ENCODE assay signal across 7 cellular contexts in the genomic region with DNA sequence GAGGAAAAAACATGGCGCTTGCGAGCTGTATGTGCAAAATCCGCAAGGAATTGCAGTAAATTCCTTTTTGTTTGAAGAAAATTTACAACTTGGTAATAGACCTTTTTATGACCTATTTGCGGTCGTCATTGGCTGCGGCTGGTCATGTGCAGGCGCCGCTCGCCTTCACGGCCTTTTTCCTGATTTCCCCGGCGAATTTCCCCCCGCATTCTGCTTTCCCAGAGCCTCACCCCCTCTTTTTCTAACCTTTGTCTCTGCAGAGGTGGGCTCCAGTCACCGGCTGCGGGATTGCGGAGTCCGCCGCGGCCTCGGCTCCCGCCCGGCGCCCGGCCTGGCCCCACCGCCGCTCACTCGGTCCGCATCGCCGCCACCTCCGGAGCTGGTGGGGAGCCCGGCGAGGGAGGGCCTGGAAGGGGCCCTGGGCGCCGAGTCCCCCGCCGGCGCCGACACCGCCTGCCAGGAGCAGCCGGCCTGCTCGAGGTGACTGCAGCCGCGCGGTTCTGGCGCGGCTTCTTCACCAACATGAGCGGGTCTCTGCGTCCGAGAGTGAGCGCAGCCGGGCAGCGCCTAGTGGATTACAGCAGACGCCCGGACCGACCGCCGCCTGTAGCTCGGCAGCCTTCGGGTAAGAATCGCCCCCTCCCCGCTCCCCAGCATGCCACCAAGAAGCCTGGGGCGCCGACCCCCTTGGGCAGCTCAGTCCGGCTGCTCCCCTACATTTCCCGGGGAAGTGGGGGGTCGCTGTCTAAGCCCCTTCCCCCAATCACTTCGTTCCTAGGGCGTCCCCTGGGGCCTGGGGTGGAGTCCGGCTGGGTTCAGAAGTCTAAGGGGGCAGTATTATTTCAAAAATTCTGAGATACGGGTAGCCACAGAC. TPM values are rescaled to one million over a fixed set of nuclear protein-coding genes. Genes with fewer than 3 reads are reported as not detected.
DNase-seq lines count a peak whose midpoint lies in the region; ATAC-seq and FAIRE-seq lines count a peak whose summit lies in the region.
"Had no signal": no experiment of that assay in that cellular context is flagged by ENCODE, and none has a peak within 500 bp of the region (broad histone marks: within the 10 kb centered on the region; RNA-seq: fewer than 3 reads in every experiment).

No MANE protein-coding gene starts in this region.

- ATAC-seq in GM21717 (IDR thresholded peaks at IDR 0.05; ENCODE audit: unreplicated experiment): no peak

- peak; percentile 56 for FAIRE-seq in TTC549 (lab: Jason Lieb, UNC)
- FAIRE-seq: endometrium had no signal

- peak; percentile 57 for DNase-seq in EL
- DNase-seq in myocyte (ENCODE audit: low read depth): peak; percentile 27
- no peak for DNase-seq in SKM-1 treated with dmso at 0.1 percent for 144 hours (lab: John Stamatoyannopoulos, UW; ENCODE audit: unreplicated experiment)
- no peak for DNase-seq in NCI-H1436 treated with DMSO at 0.1 percent for 48 hours (lab: John Stamatoyannopoulos, UW)

RNA-seq across cellular contexts. Expression of a gene that starts 7.1 kb away (rescaled TPM):
- 0.88 and 2.2 TPM in 2 replicates for total RNA-seq in myocyte
- polyA plus RNA-seq in myocyte (2012): 2.3 TPM

RNA-seq across cellular contexts. Expression of a gene that starts 14.1 kb away (rescaled TPM):
- total RNA-seq in myocyte: 0.16 and 0.29 TPM in 2 replicates
- 0.21 TPM for polyA plus RNA-seq in myocyte (2012)

RNA-seq across cellular contexts. Expression of a gene that starts 14.7 kb away (rescaled TPM):
- not detected in 2 replicates for total RNA-seq in myocyte
- 0.16 TPM for polyA plus RNA-seq in myocyte (2012)

RNA-seq across cellular contexts. Expression of a gene that starts 20.0 kb away (rescaled TPM):
- not detected in 2 replicates for total RNA-seq in myocyte
- polyA plus RNA-seq in myocyte (2012): not detected

RNA-seq across cellular contexts. Expression of a gene that starts 20.5 kb away (rescaled TPM):
- not detected in 2 replicates for total RNA-seq in myocyte
- polyA plus RNA-seq in myocyte (2012): 0.11 TPM

Comparison
In these comparisons a context has a peak if more than half of its experiments do, and no peak if none do; other contexts are left out.
1. DNase-seq: peak in EL (single experiment) and myocyte (single experiment); none in SKM-1 treated with dmso at 0.1 percent for 144 hours (single experiment) and NCI-H1436 treated with DMSO at 0.1 percent for 48 hours (single experiment).